ENCODE assay signal across 8 cellular contexts in the genomic region with DNA sequence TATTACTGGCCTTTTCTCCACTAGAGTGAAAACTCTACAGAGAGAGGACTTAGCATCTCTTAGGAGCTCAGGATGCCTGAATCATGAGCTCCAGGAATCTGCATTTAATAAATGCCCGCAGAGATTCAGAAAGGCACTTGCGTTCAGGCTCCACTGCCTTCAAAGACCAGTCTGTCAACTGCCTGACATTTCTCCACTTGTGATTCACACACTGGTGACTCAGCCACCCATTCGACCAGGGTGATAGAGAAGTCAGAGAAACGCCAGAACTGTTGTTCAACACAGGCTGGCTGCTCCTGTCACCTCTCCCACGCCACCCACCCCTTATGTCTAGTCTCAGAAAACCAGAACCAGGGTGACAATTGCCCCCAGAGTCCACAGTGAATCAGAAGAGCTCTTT. TPM values are rescaled to one million over a fixed set of nuclear protein-coding genes. Genes with fewer than 3 reads are reported as not detected.
DNase-seq lines count a peak whose midpoint lies in the region; ATAC-seq and TF ChIP-seq lines count a peak whose summit lies in the region.

No MANE protein-coding gene starts in this region.

- CTCF ChIA-PET in activated naive CD4-positive, alpha-beta T cell treated with anti-CD3 and anti-CD28 coated beads for 36 hours (lab: Charles Lee): interaction anchor here (0.9 to 2.2 kb wide), 4 partner anchors 9 to 1254 kb away, joined by 3 to 8 read pairs (median 4); no protein-coding TSS in a partner anchor

- H3K27me3 Mint-ChIP-seq in activated naive CD4-positive, alpha-beta T cell treated with anti-CD3 and anti-CD28 coated beads for 36 hours (ENCODE audit: low read depth): no peaks in the 10 kb centered on the region
- H3K27me3 Mint-ChIP-seq in mesothelial cell of epicardium (ENCODE audit: low read depth): no peaks in the 10 kb centered on the region

- TF ChIP-seq CTCF in mesothelial cell of epicardium (IDR thresholded peaks at IDR 0.05; ENCODE audit: unreplicated experiment): no peak

- H3K9me3 Mint-ChIP-seq in activated naive CD4-positive, alpha-beta T cell treated with anti-CD3 and anti-CD28 coated beads for 36 hours: no peaks in the 10 kb centered on the region
- peaks cover 3% of the 10 kb centered on the region for H3K9me3 Mint-ChIP-seq in mesothelial cell of epicardium

- intact Hi-C loops in activated naive CD4-positive, alpha-beta T cell treated with anti-CD3 and anti-CD28 coated beads for 36 hours (cut with micrococcal nuclease): loop anchor here (1.0 kb wide), 1 partner anchor 9 kb away; no protein-coding TSS in a partner anchor

- H3K36me3 Mint-ChIP-seq in activated naive CD4-positive, alpha-beta T cell treated with anti-CD3 and anti-CD28 coated beads for 36 hours (ENCODE audit: low read depth): no peaks in the 10 kb centered on the region
- no peaks in the 10 kb centered on the region for H3K36me3 Mint-ChIP-seq in mesothelial cell of epicardium

- peak overlapping the region; percentile 82 for H3K27ac Mint-ChIP-seq in activated naive CD4-positive, alpha-beta T cell treated with anti-CD3 and anti-CD28 coated beads for 36 hours
- no peak overlapping the region for H3K27ac Mint-ChIP-seq in mesothelial cell of epicardium

- H3K4me3 Mint-ChIP-seq in activated naive CD4-positive, alpha-beta T cell treated with anti-CD3 and anti-CD28 coated beads for 36 hours: peak overlapping the region; percentile 25
- H3K4me3 Mint-ChIP-seq in mesothelial cell of epicardium: no peak overlapping the region

- peaks cover 30% of the 10 kb centered on the region for H3K4me1 Mint-ChIP-seq in activated naive CD4-positive, alpha-beta T cell treated with anti-CD3 and anti-CD28 coated beads for 36 hours (ENCODE audit: low read depth)
- H3K4me1 Mint-ChIP-seq in mesothelial cell of epicardium: peaks cover 1% of the 10 kb centered on the region

- DNase-seq in NCI-H460 (ENCODE audit: extremely low read depth, low read depth) (peak; percentile 79), kidney tubule cell (ENCODE audit: low spot score) (peak; percentile 96), mesothelial cell of epicardium (ENCODE audit: low spot score in 2 of 2, unreplicated experiment in 2 of 2) (no peak)
- peak; percentile 89 for DNase-seq in activated naive CD4-positive, alpha-beta T cell treated with anti-CD3 and anti-CD28 coated beads for 36 hours
- DNase-seq in stimulated activated CD8-positive, alpha-beta memory T cell treated with anti-CD3 and anti-CD28 coated beads, Interleukin-7, amount 100 ng/mL, for 24 hours (ENCODE audit: low read depth): peak; percentile 59
- no peak for DNase-seq in effector CD8-positive, alpha-beta T cell (lab: John Stamatoyannopoulos, UW)

- ATAC-seq in GM19397 (IDR thresholded peaks at IDR 0.05; ENCODE audit: unreplicated experiment) (peak; percentile 51), HG03342 (IDR thresholded peaks at IDR 0.05; ENCODE audit: unreplicated experiment) (no peak)

RNA-seq across cellular contexts. Expression of gene LBR, which starts 26.9 kb away (rescaled TPM):
- 82.5 and 87.0 TPM in 2 replicates for total RNA-seq in NCI-H460 (2014; rRNA removed; shearing (Covaris generic))
- 91.4 and 148 TPM in 2 replicates for polyA plus RNA-seq in NCI-H460 (2014; cell fraction: nucleus; rRNA removed)
- total RNA-seq in activated naive CD4-positive, alpha-beta T cell treated with anti-CD3 and anti-CD28 coated beads for 36 hours: 100 to 1,000 TPM; 132 to 138 TPM
- 67.5 to 73.4 TPM (median 70.0 TPM) in 3 replicates for total RNA-seq in mesothelial cell of epicardium

Comparison
In these comparisons a context has a peak if more than half of its experiments do, and no peak if none do; other contexts are left out.
1. DNase-seq: peak in NCI-H460 (single experiment), activated naive CD4-positive, alpha-beta T cell treated with anti-CD3 and anti-CD28 coated beads for 36 hours (single experiment), kidney tubule cell (single experiment) and stimulated activated CD8-positive, alpha-beta memory T cell treated with anti-CD3 and anti-CD28 coated beads, Interleukin-7, amount 100 ng/mL, for 24 hours (single experiment); none in mesothelial cell of epicardium (0 of 2) and effector CD8-positive, alpha-beta T cell (single experiment).